In the genomic region with DNA sequence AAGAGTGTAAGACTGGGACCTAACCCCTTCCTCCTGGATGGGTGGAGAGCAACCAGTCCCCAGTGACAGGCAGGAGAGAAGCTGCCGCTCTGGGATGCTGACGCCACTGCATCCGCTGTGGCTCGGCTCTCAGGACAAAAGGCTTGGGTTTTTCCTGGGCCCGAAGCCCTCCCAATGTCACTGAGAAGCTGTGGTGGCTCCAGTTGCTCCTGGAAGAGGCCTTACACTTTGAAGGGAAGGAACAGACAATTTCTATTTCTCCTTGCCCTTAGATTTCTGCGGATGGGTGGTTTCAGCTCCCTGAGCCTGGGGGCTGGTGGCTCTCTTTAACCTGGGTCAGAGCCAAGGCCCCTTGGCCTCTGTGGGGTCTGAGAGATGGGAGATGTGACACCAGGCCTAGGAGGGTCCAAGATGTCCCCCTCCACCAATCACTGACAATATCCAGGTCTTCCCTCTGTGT, we compare ENCODE assay signal across 19 cellular contexts. TPM values are rescaled to one million over a fixed set of nuclear protein-coding genes. Genes with fewer than 3 reads are reported as not detected.
DNase-seq lines count a peak whose midpoint lies in the region; ATAC-seq and TF ChIP-seq lines count a peak whose summit lies in the region.
"Had no signal": no experiment of that assay in that cellular context is flagged by ENCODE, and none has a peak within 500 bp of the region (broad histone marks: within the 10 kb centered on the region; RNA-seq: fewer than 3 reads in every experiment).

No MANE protein-coding gene starts in this region.

- H3K9me3 ChIP-seq in DND-41 (ENCODE audit: insufficient read depth, low read length, severe bottlenecking) = no peaks in the 10 kb centered on the region
- no peaks in the 10 kb centered on the region for H3K9me3 ChIP-seq in endodermal cell (ENCODE audit: control insufficient read depth, low read length)
- H3K9me3 ChIP-seq in neutrophil = no peaks in the 10 kb centered on the region
- H3K9me3 ChIP-seq: heart left ventricle, psoas muscle, thoracic aorta had no signal

- no peak overlapping the region for H2AFZ ChIP-seq in DND-41 (ENCODE audit: low read depth, low read length)
- H2AFZ ChIP-seq: PC-9 had no signal

- no peak overlapping the region for H3K4me2 ChIP-seq in DND-41 (ENCODE audit: insufficient read depth, low read length)
- H3K4me2 ChIP-seq: PC-9 had no signal

- H3K36me3 ChIP-seq in DND-41 (ENCODE audit: insufficient read depth, low read length) (no peaks in the 10 kb centered on the region), endodermal cell (ENCODE audit: control insufficient read depth, insufficient read depth, low read length) (peaks cover 21% of the 10 kb centered on the region), neutrophil (peaks cover 19% of the 10 kb centered on the region)
- H3K36me3 ChIP-seq: thoracic aorta had no signal

- no peaks in the 10 kb centered on the region for H3K27me3 ChIP-seq in DND-41 (ENCODE audit: insufficient read depth, low read length, poor library complexity)
- H3K27me3 ChIP-seq in endodermal cell (ENCODE audit: control insufficient read depth, insufficient read depth, low read length, poor library complexity, severe bottlenecking) = peaks cover 12% of the 10 kb centered on the region
- peaks cover 9% of the 10 kb centered on the region for H3K27me3 ChIP-seq in neutrophil

- H3K9me3 Mint-ChIP-seq in CD14-positive monocyte = no peaks in the 10 kb centered on the region
- no peaks in the 10 kb centered on the region for H3K9me3 Mint-ChIP-seq in endodermal cell
- H3K9me3 Mint-ChIP-seq: activated CD4-positive, alpha-beta T cell treated with anti-CD3 and anti-CD28 coated beads, Interleukin-2, amount 10 ng/mL, durations not matched to agents 7 days and 5 days; nephron had no signal

- H3K4me1 Mint-ChIP-seq in CD14-positive monocyte (peaks cover 69% of the 10 kb centered on the region), endodermal cell (peaks cover 2% of the 10 kb centered on the region)
- H3K4me1 Mint-ChIP-seq: nephron had no signal

- H3K27ac ChIP-seq in DND-41 (ENCODE audit: low read length) (no peak overlapping the region), endodermal cell (ENCODE audit: low read depth, low read length) (no peak overlapping the region), neutrophil (peak overlapping the region; percentile 98)
- H3K27ac ChIP-seq: heart left ventricle, PC-9, psoas muscle, thoracic aorta had no signal

- H3K27ac Mint-ChIP-seq in CD14-positive monocyte (peak overlapping the region in 5 of 7 donors; percentile 70 to 87 (median 85)), endodermal cell (no peak overlapping the region)
- H3K27ac Mint-ChIP-seq: nephron had no signal

- no peaks in the 10 kb centered on the region for H3K4me1 ChIP-seq in DND-41 (ENCODE audit: insufficient read depth, low read length)
- H3K4me1 ChIP-seq in endodermal cell (ENCODE audit: control insufficient read depth, insufficient read depth, low read length) = no peaks in the 10 kb centered on the region
- H3K4me1 ChIP-seq in neutrophil (ENCODE audit: control insufficient read depth in 1 of 2, insufficient read depth in 1 of 2, low read depth in 1 of 2, low read length in 1 of 2) = peaks cover 59 to 67% of the 10 kb centered on the region in 2 experiments
- H3K4me1 ChIP-seq: psoas muscle had no signal

- peaks cover 1 to 10% (median 9%) of the 10 kb centered on the region in 3 donors for H3K27me3 Mint-ChIP-seq in CD14-positive monocyte (ENCODE audit: low read depth in 3 of 3)
- H3K27me3 Mint-ChIP-seq in endodermal cell (ENCODE audit: insufficient read depth) = peaks cover 21% of the 10 kb centered on the region

- H3K36me3 Mint-ChIP-seq in CD14-positive monocyte (peaks cover 14 to 25% of the 10 kb centered on the region in 2 donors), endodermal cell (ENCODE audit: low read depth) (peaks cover 16% of the 10 kb centered on the region)

- DNase-seq in CD14-positive monocyte (ENCODE audit: low spot score) (peak; percentile 34), DND-41 (no peak), endodermal cell (peak; percentile 62), foreskin melanocyte (no peak)
- no peak for DNase-seq in activated CD8-positive, alpha-beta memory T cell treated with anti-CD3 and anti-CD28 coated beads, Interleukin-2, amount 50 U/mL, for 48 hours
- DNase-seq: DMS53; effector CD4-positive, alpha-beta T cell; NCI-H1436; NCI-H2171 treated with DMSO at 0.1 percent for 48 hours; PC-9; psoas muscle had no signal

- H3K9ac ChIP-seq in DND-41 (ENCODE audit: low read depth, low read length) (no peak overlapping the region), endodermal cell (ENCODE audit: extremely low read depth, low read length, poor library complexity, severe bottlenecking) (no peak overlapping the region)

- 87 to 95% methylated on average over 5 to 6 of the region's 6 CpGs for WGBS in endodermal cell (ENCODE audit: insufficient coverage in 1 of 2, insufficient read length in 1 of 2), 2 experiments

- TF ChIP-seq CTCF in CD14-positive monocyte (IDR thresholded peaks at IDR 0.05) (no peak), DND-41 (IDR thresholded peaks at IDR 0.05; ENCODE audit: borderline replicate concordance, extremely low read depth, low read length, poor library complexity, severe bottlenecking) (no peak), endodermal cell (conservative IDR thresholded peaks at IDR 0.05) (no peak), neutrophil (IDR thresholded peaks at IDR 0.05) (no peak)

- H3K4me3 ChIP-seq in DND-41 (ENCODE audit: low read depth in 1 of 2, low read length in 2 of 2) (no peak overlapping the region), endodermal cell (ENCODE audit: low read length) (no peak overlapping the region), neutrophil (ENCODE audit: low read depth in 1 of 2, low read length in 1 of 2) (peak overlapping the region in 1 of 2 experiments; percentile 11)
- H3K4me3 ChIP-seq: heart left ventricle, lung, PC-9, psoas muscle, thoracic aorta had no signal

- ATAC-seq in DND-41 (ENCODE audit: insufficient read depth, low read depth) (peak; percentile 21; the same call in 2 of the 3 replicates), HG03025 (IDR thresholded peaks at IDR 0.05; ENCODE audit: low FRiP score, unreplicated experiment) (no peak), HG02973 (IDR thresholded peaks at IDR 0.05; ENCODE audit: unreplicated experiment) (no peak)
- ATAC-seq: psoas muscle had no signal

- H3K4me3 Mint-ChIP-seq in CD14-positive monocyte = peak overlapping the region in 1 of 2 donors; percentile 65
- no peak overlapping the region for H3K4me3 Mint-ChIP-seq in endodermal cell
- H3K4me3 Mint-ChIP-seq: activated CD4-positive, alpha-beta T cell treated with anti-CD3 and anti-CD28 coated beads, Interleukin-2, amount 10 ng/mL, durations not matched to agents 7 days and 5 days; nephron had no signal

- no peaks in the 10 kb centered on the region for H3K79me2 ChIP-seq in DND-41 (ENCODE audit: insufficient read depth, low read length)

- intact Hi-C loops in CD14-positive monocyte (cut with micrococcal nuclease) = no loop called here

- no peaks in the 10 kb centered on the region for H4K20me1 ChIP-seq in DND-41 (ENCODE audit: insufficient read depth, low read length)

RNA-seq across cellular contexts. Expression of a gene that starts 21.4 kb away (rescaled TPM):
- not detected for polyA plus RNA-seq in CD14-positive monocyte
- under 1 TPM in 1 of 2 donors, not detected in 1; 0.13 TPM for total RNA-seq in endodermal cell
- polyA plus RNA-seq in endodermal cell (2013, experiment 1 of 2) = 0.28 TPM
- 0.21 TPM for polyA plus RNA-seq in endodermal cell (2013, experiment 2 of 2)
- total RNA-seq: PC-9 had no signal

Comparison
In these comparisons a context has a peak if more than half of its experiments do, and no peak if none do; other contexts are left out.
1. DNase-seq: peak in CD14-positive monocyte (single experiment) and endodermal cell (single experiment); none in DND-41 (single experiment), activated CD8-positive, alpha-beta memory T cell treated with anti-CD3 and anti-CD28 coated beads, Interleukin-2, amount 50 U/mL, for 48 hours (single experiment) and foreskin melanocyte (single experiment).